21 cellular contexts compared by ENCODE assay signal in the genomic region with DNA sequence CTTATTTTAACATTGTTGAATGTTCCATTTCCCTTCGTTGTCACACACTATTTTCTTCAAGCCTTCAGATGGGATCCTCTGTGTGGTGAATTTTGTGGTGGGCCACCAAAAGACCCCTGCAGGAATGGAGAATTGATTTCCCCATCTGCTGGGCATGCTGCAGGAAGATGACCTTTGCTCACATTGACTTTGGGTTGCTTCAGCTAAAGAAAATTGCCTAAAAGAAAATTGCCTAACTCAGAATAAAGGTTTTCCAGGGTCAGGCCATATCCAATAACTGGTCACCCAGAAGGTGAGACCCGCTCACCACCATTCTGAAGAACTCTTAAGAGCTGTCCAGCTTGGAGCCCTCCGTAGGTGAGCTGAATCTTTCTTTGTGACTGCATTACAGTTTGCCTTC.
"Had no signal": no experiment of that assay in that cellular context is flagged by ENCODE, and none has a peak within 500 bp of the region (broad histone marks: within the 10 kb centered on the region; RNA-seq: fewer than 3 reads in every experiment).

No MANE protein-coding gene starts in this region.

- H3K9me3 ChIP-seq: Peyer's patch had no signal

- H3K4me3 ChIP-seq: Peyer's patch, SJSA1 had no signal

- H3K27ac ChIP-seq: Peyer's patch, RWPE1, SJSA1 had no signal

- H3K4me1 ChIP-seq: Peyer's patch, SJSA1 had no signal

- ATAC-seq: activated T-helper 17 cell treated with anti-CD3 and anti-CD28 coated beads, Interleukin-2, amount 50 U/mL, for 72 hours; SK-N-SH treated with all-trans-retinoic acid at 6 μM for 48 hours had no signal

- H3K36me3 ChIP-seq: Peyer's patch, SJSA1 had no signal

- H3K27me3 ChIP-seq: Peyer's patch, SJSA1 had no signal

- DNase-seq: activated CD4-positive, alpha-beta memory T cell treated with anti-CD3 and anti-CD28 coated beads, Interleukin-2, amount 10 ng/mL, durations not matched to agents 7 days and 5 days; activated CD4-positive, alpha-beta T cell treated with anti-CD3 and anti-CD28 coated beads, Interleukin-2, amount 50 U/mL, for 1 hour; activated CD4-positive, CD25-positive, alpha-beta regulatory T cell; activated gamma-delta T cell; activated naive CD4-positive, alpha-beta T cell treated with anti-CD3 and anti-CD28 coated beads for 36 hours; activated T-cell treated with anti-CD3 and anti-CD28 coated beads for 4 hours; activated T-cell treated with anti-CD3 and anti-CD28 coated beads, Interleukin-2, amount 50 U/mL, for 48 hours; amygdala; Kasumi-1; NCI-H1436 treated with DMSO at 0.1 percent for 48 hours; NCI-H187; NCI-H2081; NCI-H510A treated with DMSO at 0.1 percent for 48 hours; NK-92 treated with Interleukin-12 subunit alpha and Interleukin-12 subunit beta, amount 100 ng/mL, for 24 hours; Peyer's patch; SHP77; SW 1271 had no signal
